13 cellular contexts compared by ENCODE assay signal in the genomic region with DNA sequence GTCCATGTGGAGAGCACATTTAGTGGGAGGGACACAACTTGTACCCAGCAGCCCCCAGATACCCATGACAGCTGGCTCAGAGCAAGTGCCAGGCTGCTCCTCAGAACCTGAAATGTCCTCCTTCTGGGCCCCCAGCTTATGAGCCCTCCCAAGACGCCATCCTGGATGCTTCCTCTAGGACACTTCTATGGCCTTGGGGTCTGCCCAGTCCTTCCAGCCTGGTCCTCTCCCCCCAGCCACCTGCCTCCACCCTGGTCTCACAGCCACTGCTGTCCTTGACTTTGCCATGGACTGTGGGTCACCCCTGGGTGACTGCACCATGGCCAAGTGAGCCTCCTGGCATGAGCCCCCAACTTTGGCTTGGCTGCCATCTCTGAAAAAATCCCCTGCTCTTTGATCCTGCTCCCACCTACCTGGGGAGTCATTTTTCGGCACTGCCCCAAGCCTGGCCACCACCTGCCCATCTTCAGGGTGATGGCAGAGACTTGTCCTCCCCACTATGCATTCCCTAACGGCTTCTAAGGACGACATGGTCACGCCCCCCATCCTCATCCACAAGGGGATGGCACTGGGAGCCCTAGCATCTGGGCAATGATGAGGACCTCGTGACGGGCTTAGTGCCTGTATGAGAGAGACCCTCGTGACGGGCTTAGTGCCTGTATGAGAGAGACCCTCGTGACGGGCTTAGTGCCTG.
"Had no signal": no experiment of that assay in that cellular context is flagged by ENCODE, and none has a peak within 500 bp of the region (broad histone marks: within the 10 kb centered on the region; RNA-seq: fewer than 3 reads in every experiment).

No MANE protein-coding gene starts in this region.

- H3K36me3 Mint-ChIP-seq: activated naive CD4-positive, alpha-beta T cell treated with anti-CD3 and anti-CD28 coated beads, Interleukin-2, amount 50 U/mL, for 72 hours had no signal

- H3K27ac Mint-ChIP-seq: activated naive CD4-positive, alpha-beta T cell treated with anti-CD3 and anti-CD28 coated beads, Interleukin-2, amount 50 U/mL, for 72 hours; nephron had no signal

- H3K4me3 Mint-ChIP-seq: nephron had no signal

- H3K4me3 ChIP-seq: esophagus squamous epithelium, lung, thyroid gland, vagina had no signal

- H3K9me3 ChIP-seq: esophagus squamous epithelium, thyroid gland, vagina had no signal

- H3K9me3 Mint-ChIP-seq: activated naive CD4-positive, alpha-beta T cell treated with anti-CD3 and anti-CD28 coated beads, Interleukin-2, amount 50 U/mL, for 72 hours had no signal

- ATAC-seq: activated naive CD4-positive, alpha-beta T cell treated with anti-CD3 and anti-CD28 coated beads, Interleukin-2, amount 50 U/mL, for 72 hours; left colon had no signal

- H3K36me3 ChIP-seq: brain microvascular endothelial cell, esophagus squamous epithelium, thyroid gland, vagina had no signal

- DNase-seq: activated effector memory CD4-positive, alpha-beta T cell treated with anti-CD3 and anti-CD28 coated beads, Interleukin-2, amount 50 U/mL, for 16 hours; activated T-cell treated with anti-CD3 and anti-CD28 coated beads for 4 hours; brain microvascular endothelial cell; esophagus squamous epithelium; foreskin fibroblast; glutamatergic neuron; left colon; occipital lobe; thyroid gland had no signal

- H3K27ac ChIP-seq: brain microvascular endothelial cell, esophagus squamous epithelium, thyroid gland, vagina had no signal

- H3K27me3 ChIP-seq: brain microvascular endothelial cell, esophagus squamous epithelium, thyroid gland, vagina had no signal

- H3K4me1 Mint-ChIP-seq: nephron had no signal
